Comparison of ENCODE assay signal across 24 cellular contexts in genomic region chr1:106233511-106233910, GRCh38.
"Had no signal": no experiment of that assay in that cellular context is flagged by ENCODE, and none has a peak within 500 bp of the region (broad histone marks: within the 10 kb centered on the region; RNA-seq: fewer than 3 reads in every experiment).

No MANE protein-coding gene starts in this region.

- H3K4me3 ChIP-seq: K562 had no signal

- DNase-seq: activated B cell treated with CpG ODN at 0.5 μM for 24 hours; activated CD4-positive, alpha-beta T cell treated with anti-CD3 and anti-CD28 coated beads for 1 hour; activated CD4-positive, alpha-beta T cell treated with anti-CD3 and anti-CD28 coated beads, Interleukin-2, amount 10 ng/mL, durations not matched to agents 24 days and 14 days; activated CD4-positive, alpha-beta T cell treated with anti-CD3 and anti-CD28 coated beads, Interleukin-2, amount 50 U/mL, for 48 hours; activated CD8-positive, alpha-beta memory T cell treated with anti-CD3 and anti-CD28 coated beads, Interleukin-2, amount 10 ng/mL, durations not matched to agents 7 days and 5 days; activated effector memory CD4-positive, alpha-beta T cell treated with Interleukin-2 at 50 U/mL for 16 hours; activated naive CD4-positive, alpha-beta T cell; activated T-cell treated with anti-CD3 and anti-CD28 coated beads, Interleukin-2, amount 50 U/mL, for 24 hours; aorta; central memory CD4-positive, alpha-beta T cell; Karpas-422; NCI-H1105 treated with DMSO at 0.1 percent for 48 hours; NCI-H1436 treated with DMSO at 0.1 percent for 48 hours; NCI-H187; NCI-H2107; NCI-H524; NCI-H82; PC-3; SHP77 treated with DMSO at 0.1 percent for 48 hours; T-helper 2 cell; T1000 had no signal

- H3K27me3 Mint-ChIP-seq: activated B cell treated with CpG ODN at 0.5 μM for 24 hours; activated CD4-positive, alpha-beta T cell treated with anti-CD3 and anti-CD28 coated beads, Interleukin-2, amount 10 ng/mL, durations not matched to agents 24 days and 14 days; activated CD8-positive, alpha-beta memory T cell treated with anti-CD3 and anti-CD28 coated beads, Interleukin-2, amount 10 ng/mL, durations not matched to agents 7 days and 5 days; activated naive CD4-positive, alpha-beta T cell treated with anti-CD3 and anti-CD28 coated beads, Interleukin-2, amount 50 U/mL, for 24 hours; activated T-cell treated with anti-CD3 and anti-CD28 coated beads, Interleukin-2, amount 50 U/mL, for 24 hours had no signal

- H3K4me1 Mint-ChIP-seq: activated B cell treated with CpG ODN at 0.5 μM for 24 hours; activated CD4-positive, alpha-beta T cell treated with anti-CD3 and anti-CD28 coated beads, Interleukin-2, amount 10 ng/mL, durations not matched to agents 24 days and 14 days; activated CD8-positive, alpha-beta memory T cell treated with anti-CD3 and anti-CD28 coated beads, Interleukin-2, amount 10 ng/mL, durations not matched to agents 7 days and 5 days; activated naive CD4-positive, alpha-beta T cell treated with anti-CD3 and anti-CD28 coated beads, Interleukin-2, amount 50 U/mL, for 24 hours had no signal

- H3K36me3 Mint-ChIP-seq: activated CD8-positive, alpha-beta memory T cell treated with anti-CD3 and anti-CD28 coated beads, Interleukin-2, amount 10 ng/mL, durations not matched to agents 7 days and 5 days; activated naive CD4-positive, alpha-beta T cell treated with anti-CD3 and anti-CD28 coated beads, Interleukin-2, amount 50 U/mL, for 24 hours had no signal

- H3K9me3 Mint-ChIP-seq: activated B cell treated with CpG ODN at 0.5 μM for 24 hours had no signal

- H3K27ac Mint-ChIP-seq: activated B cell treated with CpG ODN at 0.5 μM for 24 hours; activated CD4-positive, alpha-beta T cell treated with anti-CD3 and anti-CD28 coated beads, Interleukin-2, amount 10 ng/mL, durations not matched to agents 24 days and 14 days; activated CD8-positive, alpha-beta memory T cell treated with anti-CD3 and anti-CD28 coated beads, Interleukin-2, amount 10 ng/mL, durations not matched to agents 7 days and 5 days; activated naive CD4-positive, alpha-beta T cell treated with anti-CD3 and anti-CD28 coated beads, Interleukin-2, amount 50 U/mL, for 24 hours; activated T-cell treated with anti-CD3 and anti-CD28 coated beads, Interleukin-2, amount 50 U/mL, for 24 hours; activated T-helper 1 cell treated with anti-CD3 and anti-CD28 coated beads, Interleukin-12 subunit alpha, Interleukin-12 subunit beta, Interleukin-2, Interleukin-4 antibody, amounts not matched to agents 30 ng/mL and 10 ng/mL and 1 ng/mL, durations not matched to agents 14 hours and 24 hours and 36 hours had no signal

- H3K4me3 Mint-ChIP-seq: activated B cell treated with CpG ODN at 0.5 μM for 24 hours; activated CD4-positive, alpha-beta T cell treated with anti-CD3 and anti-CD28 coated beads, Interleukin-2, amount 10 ng/mL, durations not matched to agents 24 days and 14 days; activated CD8-positive, alpha-beta memory T cell treated with anti-CD3 and anti-CD28 coated beads, Interleukin-2, amount 10 ng/mL, durations not matched to agents 7 days and 5 days; activated naive CD4-positive, alpha-beta T cell treated with anti-CD3 and anti-CD28 coated beads, Interleukin-2, amount 50 U/mL, for 24 hours; activated T-cell treated with anti-CD3 and anti-CD28 coated beads, Interleukin-2, amount 50 U/mL, for 24 hours; activated T-helper 1 cell treated with anti-CD3 and anti-CD28 coated beads, Interleukin-12 subunit alpha, Interleukin-12 subunit beta, Interleukin-2, Interleukin-4 antibody, amounts not matched to agents 30 ng/mL and 10 ng/mL and 1 ng/mL, durations not matched to agents 14 hours and 24 hours and 36 hours had no signal

- ATAC-seq: activated CD8-positive, alpha-beta memory T cell treated with anti-CD3 and anti-CD28 coated beads, Interleukin-2, amount 10 ng/mL, durations not matched to agents 7 days and 5 days; K562; PC-3 had no signal
